ENCODE assay signal across 12 cellular contexts in the genomic region with DNA sequence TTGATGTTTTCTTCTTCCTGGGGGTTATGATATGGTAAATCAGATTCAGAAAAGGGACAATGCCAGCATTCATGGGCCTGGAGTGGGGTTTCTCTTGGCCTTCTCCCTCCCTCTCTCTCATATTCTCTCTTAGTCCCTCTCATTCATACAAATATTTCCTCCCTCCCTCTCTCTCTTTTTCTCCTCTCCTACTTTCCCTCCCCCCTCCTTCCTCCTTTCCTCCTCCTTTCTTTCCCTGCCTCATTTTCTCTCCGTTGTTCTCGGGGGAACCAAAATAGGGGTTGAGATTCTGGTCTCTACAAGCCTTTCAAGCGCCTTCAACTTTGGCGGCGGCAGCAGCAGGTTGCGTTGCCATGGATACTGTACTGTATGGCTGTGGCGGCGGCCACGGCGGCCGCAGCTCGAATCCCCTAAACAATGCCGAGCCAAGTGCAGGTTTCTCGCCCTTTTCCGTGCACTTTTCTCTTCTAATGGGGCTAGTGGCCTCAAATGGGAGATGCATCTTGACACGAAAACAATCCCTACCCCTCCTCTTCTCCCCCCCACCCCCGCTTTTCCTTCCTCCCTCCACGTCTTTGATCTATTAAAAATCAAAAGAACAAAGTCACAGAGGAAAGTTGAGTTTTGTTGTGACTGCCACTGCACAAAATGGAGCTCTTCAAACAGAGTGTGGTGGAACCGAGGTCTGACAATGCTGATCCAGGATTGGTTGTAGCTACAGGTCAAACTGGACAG. TPM values are rescaled to one million over a fixed set of nuclear protein-coding genes. Genes with fewer than 3 reads are reported as not detected.
DNase-seq lines count a peak whose midpoint lies in the region; ATAC-seq, FAIRE-seq and TF ChIP-seq lines count a peak whose summit lies in the region.
"Had no signal": no experiment of that assay in that cellular context is flagged by ENCODE, and none has a peak within 500 bp of the region (broad histone marks: within the 10 kb centered on the region; RNA-seq: fewer than 3 reads in every experiment).

No MANE protein-coding gene starts in this region.

- POLR2A ChIA-PET in K562 (lab: Yijun Ruan, JAX), result no interaction called here

- no peak for TF ChIP-seq POLR2A in K562 (conservative IDR thresholded peaks at IDR 0.05)

- H3K27ac ChIP-seq in K562 (ENCODE audit: extremely low read depth, low read depth, low read length), result no peak overlapping the region
- H3K27ac ChIP-seq: A549, heart left ventricle, skin epidermis had no signal

- no peaks in the 10 kb centered on the region for H3K79me2 ChIP-seq in K562 (ENCODE audit: control insufficient read depth, insufficient read depth, low read length)

- ATAC-seq in K562, result no peak
- ATAC-seq: heart left ventricle had no signal

- H3K36me3 ChIP-seq in K562 (ENCODE audit: control insufficient read depth, insufficient read depth, low read length) (no peaks in the 10 kb centered on the region), neuron (ENCODE audit: insufficient read depth, low read length) (no peaks in the 10 kb centered on the region)
- H3K36me3 ChIP-seq: heart left ventricle had no signal

- TF ChIP-seq RAD21 in K562 (CRISPR knock-in tag; conservative IDR thresholded peaks at IDR 0.05 in 1 of 2, IDR thresholded peaks at IDR 0.05 in 1 of 2), result no peak

- 0% methylated on average over 16 of the region's 19 CpGs for WGBS in K562 (ENCODE audit: insufficient coverage, low coverage, missing lambda C conversion rate)

- BruUV-seq in K562 (replicated peaks; lab: Mats Ljungman, UMichigan), result no TSS peak

- intact Hi-C loops in K562 (cut with micrococcal nuclease), result no loop called here

- TF ChIP-seq EP300 in K562 (IDR thresholded peaks at IDR 0.05; ENCODE audit: low read length), result no peak

- H3K9ac ChIP-seq in K562 (ENCODE audit: insufficient read depth in 1 of 2, low read depth in 2 of 2, low read length in 2 of 2), result no peak overlapping the region

- H3K9me1 ChIP-seq in K562 (ENCODE audit: control insufficient read depth, insufficient read depth, low read length), result no peaks in the 10 kb centered on the region

- H3K4me1 ChIP-seq in K562 (replicated peaks in 1 of 2; ENCODE audit: control insufficient read depth in 2 of 2, insufficient read depth in 2 of 2, low read length in 2 of 2), result no peaks in the 10 kb centered on the region
- peaks cover 23% of the 10 kb centered on the region for H3K4me1 ChIP-seq in neuron (ENCODE audit: insufficient read depth, low read length)
- H3K4me1 ChIP-seq: A549 had no signal

- H3K27me3 ChIP-seq in K562 (ENCODE audit: control insufficient read depth in 2 of 2, insufficient read depth in 2 of 2, low read length in 2 of 2) (peaks cover 0 to 27% of the 10 kb centered on the region in 2 experiments; a peak in 3 of 5 replicates), neuron (ENCODE audit: insufficient read depth, low read length) (peaks cover 65% of the 10 kb centered on the region)

- FAIRE-seq in K562 (lab: Jason Lieb, UNC), result no peak
- FAIRE-seq: A549 had no signal

- in situ Hi-C loops in K562 (cut with MboI) (no loop called here), GM13976 (cut with MboI; ENCODE audit: low sequenced_read_pairs, unreplicated experiment) (no loop called here)

- H2AFZ ChIP-seq in K562 (ENCODE audit: low read depth, low read length), result no peak overlapping the region
- H2AFZ ChIP-seq in neuron (ENCODE audit: low read depth, low read length), result peak overlapping the region; percentile 42

- H4K20me1 ChIP-seq in K562 (replicated peaks; ENCODE audit: control insufficient read depth, insufficient read depth, low read length), result no peaks in the 10 kb centered on the region

- H3K4me3 ChIP-seq in K562, result no peak overlapping the region
- H3K4me3 ChIP-seq in neuron (ENCODE audit: low read length), result peak overlapping the region; percentile 37
- H3K4me3 ChIP-seq: A549, heart left ventricle, skin epidermis had no signal

- no peak overlapping the region for H3K4me2 ChIP-seq in K562 (ENCODE audit: insufficient read depth, low read length)
- H3K4me2 ChIP-seq: A549 had no signal

- DNase-seq in NCI-H1092 treated with DMSO at 0.1 percent for 48 hours (lab: John Stamatoyannopoulos, UW) (peak; percentile 11), NCI-H1092 (lab: John Stamatoyannopoulos, UW) (no peak), NCI-H1105 treated with DMSO at 0.1 percent for 48 hours (lab: John Stamatoyannopoulos, UW) (peak; percentile 88), K562 (ENCODE audit: extremely low read depth in 1 of 4, low spot score in 3 of 4) (no peak), ureter (ENCODE audit: low spot score) (no peak), GM13976 (ENCODE audit: low spot score) (no peak)
- DNase-seq in activated naive CD4-positive, alpha-beta T cell treated with Interleukin-2 at 50 U/mL for 16 hours, result no peak

- CTCF ChIA-PET in K562 (lab: Yijun Ruan, JAX; ENCODE audit: low intra/inter-chr PET ratio), result no interaction called here

- no peaks in the 10 kb centered on the region for H3K9me3 ChIP-seq in K562 (replicated peaks; ENCODE audit: control insufficient read depth, insufficient read depth, low read depth, low read length)
- peaks cover 7% of the 10 kb centered on the region for H3K9me3 ChIP-seq in neuron (ENCODE audit: low read length)
- H3K9me3 ChIP-seq: A549, heart left ventricle had no signal

- no peak for TF ChIP-seq CTCF in K562 (IDR thresholded peaks at IDR 0.05 in 2 of 3, conservative IDR thresholded peaks at IDR 0.05 in 1 of 3; ENCODE audit: insufficient read depth in 2 of 3, low read depth in 1 of 3, low read length in 3 of 3)
- no peak for TF ChIP-seq CTCF in GM13976 (IDR thresholded peaks at IDR 0.05; ENCODE audit: borderline replicate concordance, control extremely low read depth, extremely low read depth, insufficient read depth, missing control alignments)

TF ChIP-seq in K562, 482 proteins besides CTCF, POLR2A, EP300 and RAD21:
- TF ChIP-seq CHD1 (IDR thresholded peaks at IDR 0.05; ENCODE audit: low read length) (no peak), RFX1 (IDR thresholded peaks at IDR 0.05) (peak; percentile 57)

RNA-seq across cellular contexts. Expression of gene ZIC4, which starts 45.2 kb away (rescaled TPM):
- total RNA-seq in K562 (2011; cell fraction: chromatin; rRNA removed; ENCODE audit: low replicate concordance), result not detected in 2 replicates
- total RNA-seq in K562 (2011; cell fraction: nucleolus; rRNA removed), result not detected in 2 replicates
- total RNA-seq in K562 (2011; cell fraction: nucleoplasm; rRNA removed), result not detected in 2 replicates
- not detected in 2 replicates for total RNA-seq in K562 (2014; rRNA removed)
- total RNA-seq in K562 (2014; rRNA removed; fragmentation: Illumina TruSeq; extraction: Trizol), result not detected in 2 replicates
- total RNA-seq in K562 (2015; rRNA removed; fragmentation: Illumina TruSeq; extraction: Trizol), result not detected in 2 replicates
- not detected in 2 replicates for total RNA-seq in K562 (2021)
- polyA plus RNA-seq in K562 (2011; rRNA removed), result 0.01 TPM in 1 of 2 replicates, not detected in the other
- polyA plus RNA-seq in K562 (2011; cell fraction: cytosol; rRNA removed), result not detected in 2 replicates
- polyA plus RNA-seq in K562 (2011; cell fraction: nucleus; rRNA removed), result 0.07 TPM in 1 of 2 replicates, not detected in the other
- polyA plus RNA-seq in K562 (2012), result 0.07 TPM in 1 of 2 replicates, not detected in the other
- not detected in 2 replicates for polyA plus RNA-seq in K562 (2014; fragmentation: Illumina TruSeq; extraction: Trizol)
- polyA plus RNA-seq in K562 (2014; fragmentation: Nextera tagmentation; extraction: Ambion mirVana), result not detected
- not detected in 2 replicates for polyA plus RNA-seq in K562 (2014; rRNA removed)
- not detected in 2 replicates for polyA minus RNA-seq in K562 (2011; rRNA and poly(A)+ RNA removed)
- polyA minus RNA-seq in K562 (2011; cell fraction: cytosol; rRNA and poly(A)+ RNA removed), result not detected in 2 replicates
- not detected in 2 replicates for polyA minus RNA-seq in K562 (2011; cell fraction: nucleus; rRNA and poly(A)+ RNA removed)
- not detected for total RNA-seq in ureter
- total RNA-seq: dermis microvascular lymphatic vessel endothelial cell, heart left ventricle had no signal
- polyA plus RNA-seq: A549, heart left ventricle had no signal

RNA-seq across cellular contexts. Expression of gene ZIC1, which starts 48.1 kb away (rescaled TPM):
- not detected in 2 replicates for total RNA-seq in K562 (2011; cell fraction: chromatin; rRNA removed; ENCODE audit: low replicate concordance)
- total RNA-seq in K562 (2011; cell fraction: nucleolus; rRNA removed), result not detected in 2 replicates
- 0.29 TPM in 1 of 2 replicates, not detected in the other for total RNA-seq in K562 (2011; cell fraction: nucleoplasm; rRNA removed)
- total RNA-seq in K562 (2014; rRNA removed) (not detected in 2 replicates), K562 (2014; rRNA removed; fragmentation: Illumina TruSeq; extraction: Trizol) (not detected in 2 replicates), K562 (2015; rRNA removed; fragmentation: Illumina TruSeq; extraction: Trizol) (not detected in 2 replicates), K562 (2021) (0.42 TPM in 1 of 2 replicates, not detected in the other), ureter (not detected)
- polyA plus RNA-seq in K562 (2011; rRNA removed) (0.21 and 0.53 TPM in 2 replicates), K562 (2014; fragmentation: Illumina TruSeq; extraction: Trizol) (not detected in 2 replicates), K562 (2014; fragmentation: Nextera tagmentation; extraction: Ambion mirVana) (not detected), K562 (2014; rRNA removed) (not detected in 2 replicates)
- polyA plus RNA-seq in K562 (2011; cell fraction: cytosol; rRNA removed), result 0.83 and 1.3 TPM in 2 replicates
- polyA plus RNA-seq in K562 (2011; cell fraction: nucleus; rRNA removed), result 0.81 and 3.1 TPM in 2 replicates
- 0.22 and 0.28 TPM in 2 replicates for polyA plus RNA-seq in K562 (2012)
- polyA minus RNA-seq in K562 (2011; rRNA and poly(A)+ RNA removed), result not detected in 2 replicates
- polyA minus RNA-seq in K562 (2011; cell fraction: cytosol; rRNA and poly(A)+ RNA removed), result 1.8 TPM in 1 of 2 replicates, not detected in the other
- polyA minus RNA-seq in K562 (2011; cell fraction: nucleus; rRNA and poly(A)+ RNA removed), result 0.27 and 0.89 TPM in 2 replicates
- total RNA-seq: dermis microvascular lymphatic vessel endothelial cell had no signal
- polyA plus RNA-seq: heart left ventricle had no signal

Comparison
In these comparisons a context has a peak if more than half of its experiments do, and no peak if none do; other contexts are left out.
1. DNase-seq: peak in NCI-H1092 treated with DMSO at 0.1 percent for 48 hours (single experiment) and NCI-H1105 treated with DMSO at 0.1 percent for 48 hours (single experiment); none in NCI-H1092 (single experiment), K562 (0 of 4), ureter (single experiment), activated naive CD4-positive, alpha-beta T cell treated with Interleukin-2 at 50 U/mL for 16 hours (single experiment) and GM13976 (single experiment).